Comparison of ENCODE assay signal across 16 cellular contexts in genomic region chr10:132677905-132678298, GRCh38.
"Had no signal": no experiment of that assay in that cellular context is flagged by ENCODE, and none has a peak within 500 bp of the region (broad histone marks: within the 10 kb centered on the region; RNA-seq: fewer than 3 reads in every experiment).

No MANE protein-coding gene starts in this region.

- H3K27ac ChIP-seq: cardiac muscle cell, colonic mucosa, gastrocnemius medialis, spleen, tibial nerve, VCaP had no signal

- H3K4me1 ChIP-seq: colonic mucosa, gastrocnemius medialis, spleen, tibial nerve had no signal

- H3K9me3 ChIP-seq: colonic mucosa, gastrocnemius medialis, spleen, tibial nerve had no signal

- H3K9me3 Mint-ChIP-seq: naive B cell; stimulated activated memory B cell treated with anti-CD40 and anti-IgM and Interleukin-4, amounts not matched to agents 10 μg/mL and 1 μg/mL and 100 μg/mL, for 72 hours; T-cell had no signal

- H3K36me3 ChIP-seq: cardiac muscle cell, colonic mucosa, gastrocnemius medialis had no signal

- H3K4me3 Mint-ChIP-seq: naive B cell; stimulated activated memory B cell treated with anti-CD40 and anti-IgM and Interleukin-4, amounts not matched to agents 10 μg/mL and 1 μg/mL and 100 μg/mL, for 72 hours; T-cell had no signal

- DNase-seq: activated CD4-positive, alpha-beta T cell treated with anti-CD3 and anti-CD28 coated beads for 48 hours; activated CD8-positive, alpha-beta memory T cell treated with anti-CD3 and anti-CD28 coated beads for 24 hours; activated T-cell treated with anti-CD3 and anti-CD28 coated beads for 4 hours; colonic mucosa; effector CD8-positive, alpha-beta T cell; naive B cell; stimulated activated CD4-positive, alpha-beta T cell treated with anti-CD3 and anti-CD28 coated beads, Interleukin-1b, Interleukin-23, amount 100 ng/mL, for 48 hours; T1000 had no signal

- ATAC-seq: gastrocnemius medialis; stimulated activated memory B cell treated with anti-CD40 and anti-IgM and Interleukin-4, amounts not matched to agents 10 μg/mL and 1 μg/mL and 100 μg/mL, for 72 hours; T-cell had no signal

- H3K27me3 Mint-ChIP-seq: naive B cell; stimulated activated memory B cell treated with anti-CD40 and anti-IgM and Interleukin-4, amounts not matched to agents 10 μg/mL and 1 μg/mL and 100 μg/mL, for 72 hours; T-cell had no signal

- H3K27me3 ChIP-seq: cardiac muscle cell, colonic mucosa, gastrocnemius medialis, spleen, tibial nerve had no signal

- H3K27ac Mint-ChIP-seq: stimulated activated memory B cell treated with anti-CD40 and anti-IgM and Interleukin-4, amounts not matched to agents 10 μg/mL and 1 μg/mL and 100 μg/mL, for 72 hours; T-cell had no signal

- H3K4me3 ChIP-seq: cardiac muscle cell, colonic mucosa, gastrocnemius medialis, lung, spleen, tibial nerve had no signal
